Comparison of ENCODE assay signal across 12 cellular contexts in the genomic region with DNA sequence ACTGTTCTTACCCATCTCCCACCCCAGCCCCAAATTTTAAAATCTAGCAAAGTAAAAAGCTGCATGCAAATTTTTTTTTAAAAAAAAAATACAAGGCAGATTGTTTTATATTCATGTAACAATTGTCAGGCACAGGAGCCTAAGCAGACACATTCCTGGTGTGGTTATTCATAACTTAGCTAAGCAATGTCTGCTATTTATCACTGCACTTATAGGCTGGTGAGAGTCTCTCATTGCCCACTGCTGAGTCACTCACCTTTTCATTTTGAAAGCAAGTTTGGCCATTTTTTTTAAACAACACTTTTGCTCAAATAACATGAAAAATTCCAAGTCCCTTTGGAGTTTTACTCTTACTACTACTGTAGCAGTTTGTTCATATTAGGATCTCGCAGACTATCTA.
A peak's percentile ranks its signal among the peaks of the same experiment; 100 is the strongest.
DNase-seq lines count a peak whose midpoint lies in the region; ATAC-seq and TF ChIP-seq lines count a peak whose summit lies in the region.
"Had no signal": no experiment of that assay in that cellular context is flagged by ENCODE, and none has a peak within 500 bp of the region (broad histone marks: within the 10 kb centered on the region; RNA-seq: fewer than 3 reads in every experiment).

No MANE protein-coding gene starts in this region.

- H3K27me3 Mint-ChIP-seq in HFFc6 (ENCODE audit: insufficient read depth): no peaks in the 10 kb centered on the region
- peaks cover 5% of the 10 kb centered on the region for H3K27me3 Mint-ChIP-seq in activated T-helper 2 cell treated with anti-CD3 and anti-CD28 coated beads, Interferon-gamma antibody, Interleukin-2, Interleukin-4, amounts not matched to agents 10 μg/mL and 5 μg/mL and 100 μg/mL, durations not matched to agents 14 hours and 24 hours and 36 hours (ENCODE audit: low read depth)
- H3K27me3 Mint-ChIP-seq: naive B cell; stimulated activated naive CD8-positive, alpha-beta T cell treated with anti-CD3 and anti-CD28 coated beads, Interleukin-15, amount 100 ng/mL, for 72 hours had no signal

- no peaks in the 10 kb centered on the region for H3K9me3 Mint-ChIP-seq in HFFc6
- H3K9me3 Mint-ChIP-seq in activated T-helper 2 cell treated with anti-CD3 and anti-CD28 coated beads, Interferon-gamma antibody, Interleukin-2, Interleukin-4, amounts not matched to agents 10 μg/mL and 5 μg/mL and 100 μg/mL, durations not matched to agents 14 hours and 24 hours and 36 hours: no peaks in the 10 kb centered on the region
- H3K9me3 Mint-ChIP-seq: stimulated activated naive CD8-positive, alpha-beta T cell treated with anti-CD3 and anti-CD28 coated beads, Interleukin-15, amount 100 ng/mL, for 72 hours had no signal

- H3K9me3 ChIP-seq in stomach smooth muscle (ENCODE audit: control insufficient read depth in 2 of 2, low read length in 2 of 2): no peaks in the 10 kb centered on the region
- H3K9me3 ChIP-seq: Peyer's patch had no signal

- H3K27ac ChIP-seq in stomach smooth muscle (ENCODE audit: low read length): peak overlapping the region; percentile 37

- H3K4me3 ChIP-seq in astrocyte of the spinal cord (ENCODE audit: low read depth, low read length) (no peak overlapping the region), stomach smooth muscle (ENCODE audit: low read length in 2 of 2) (no peak overlapping the region)
- H3K4me3 ChIP-seq: Peyer's patch had no signal

- peak overlapping the region; percentile 91 for H3K27ac Mint-ChIP-seq in HFFc6
- no peak overlapping the region for H3K27ac Mint-ChIP-seq in activated T-helper 2 cell treated with anti-CD3 and anti-CD28 coated beads, Interferon-gamma antibody, Interleukin-2, Interleukin-4, amounts not matched to agents 10 μg/mL and 5 μg/mL and 100 μg/mL, durations not matched to agents 14 hours and 24 hours and 36 hours
- H3K27ac Mint-ChIP-seq: naive B cell; stimulated activated naive CD8-positive, alpha-beta T cell treated with anti-CD3 and anti-CD28 coated beads, Interleukin-15, amount 100 ng/mL, for 72 hours had no signal

- H3K36me3 ChIP-seq in stomach smooth muscle (ENCODE audit: control insufficient read depth in 2 of 2, insufficient read depth in 2 of 2, low read length in 2 of 2): no peaks in the 10 kb centered on the region
- H3K36me3 ChIP-seq: Peyer's patch had no signal

- intact Hi-C loops in activated T-helper 2 cell treated with anti-CD3 and anti-CD28 coated beads, Interferon-gamma antibody, Interleukin-2, Interleukin-4, amounts not matched to agents 10 μg/mL and 5 μg/mL and 100 μg/mL, durations not matched to agents 14 hours and 24 hours and 36 hours (cut with micrococcal nuclease): no loop called here
- intact Hi-C loops in sciatic nerve (cut with DNase I): no loop called here

- in situ Hi-C loops in astrocyte of the spinal cord (cut with HindIII; ENCODE audit: low sequenced_read_pairs): no loop called here

- ATAC-seq in sciatic nerve: no peak
- ATAC-seq: stimulated activated naive CD8-positive, alpha-beta T cell treated with anti-CD3 and anti-CD28 coated beads, Interleukin-15, amount 100 ng/mL, for 72 hours had no signal

- peaks cover 7% of the 10 kb centered on the region; the same call in 1 of the 2 replicates for H3K36me3 Mint-ChIP-seq in HFFc6 (ENCODE audit: low read depth)
- H3K36me3 Mint-ChIP-seq in activated T-helper 2 cell treated with anti-CD3 and anti-CD28 coated beads, Interferon-gamma antibody, Interleukin-2, Interleukin-4, amounts not matched to agents 10 μg/mL and 5 μg/mL and 100 μg/mL, durations not matched to agents 14 hours and 24 hours and 36 hours (ENCODE audit: low read depth): no peaks in the 10 kb centered on the region
- H3K36me3 Mint-ChIP-seq: naive B cell had no signal

- TF ChIP-seq CTCF in HFFc6 (IDR thresholded peaks at IDR 0.05) (no peak), astrocyte of the spinal cord (IDR thresholded peaks at IDR 0.05; ENCODE audit: low read depth, low read length) (no peak)

- peaks cover 6% of the 10 kb centered on the region for H3K4me1 ChIP-seq in stomach smooth muscle (ENCODE audit: control insufficient read depth, insufficient read depth, low read length)

- H3K4me1 Mint-ChIP-seq in HFFc6 (ENCODE audit: low read depth): peaks cover 87% of the 10 kb centered on the region
- no peaks in the 10 kb centered on the region for H3K4me1 Mint-ChIP-seq in activated T-helper 2 cell treated with anti-CD3 and anti-CD28 coated beads, Interferon-gamma antibody, Interleukin-2, Interleukin-4, amounts not matched to agents 10 μg/mL and 5 μg/mL and 100 μg/mL, durations not matched to agents 14 hours and 24 hours and 36 hours (ENCODE audit: low read depth)
- H3K4me1 Mint-ChIP-seq: naive B cell; stimulated activated naive CD8-positive, alpha-beta T cell treated with anti-CD3 and anti-CD28 coated beads, Interleukin-15, amount 100 ng/mL, for 72 hours had no signal

- H3K4me3 Mint-ChIP-seq in HFFc6: peak overlapping the region; percentile 83
- no peak overlapping the region for H3K4me3 Mint-ChIP-seq in activated T-helper 2 cell treated with anti-CD3 and anti-CD28 coated beads, Interferon-gamma antibody, Interleukin-2, Interleukin-4, amounts not matched to agents 10 μg/mL and 5 μg/mL and 100 μg/mL, durations not matched to agents 14 hours and 24 hours and 36 hours (ENCODE audit: low read depth)
- H3K4me3 Mint-ChIP-seq: naive B cell; stimulated activated naive CD8-positive, alpha-beta T cell treated with anti-CD3 and anti-CD28 coated beads, Interleukin-15, amount 100 ng/mL, for 72 hours had no signal

- DNase-seq in HFFc6 (peak; percentile 93), astrocyte of the spinal cord (ENCODE audit: low read depth, low spot score) (peak; percentile 92), iPS-NIHi11 (ENCODE audit: low spot score) (peak; percentile 45), NCI-H1436 (lab: John Stamatoyannopoulos, UW) (no peak), sciatic nerve (ENCODE audit: low spot score) (no peak)
- no peak for DNase-seq in activated CD4-positive, CD25-positive, alpha-beta regulatory T cell (lab: John Stamatoyannopoulos, UW)
- no peak for DNase-seq in activated T-helper 2 cell treated with anti-CD3 and anti-CD28 coated beads, Interferon-gamma antibody, Interleukin-2, Interleukin-4, amounts not matched to agents 10 μg/mL and 5 μg/mL and 100 μg/mL, durations not matched to agents 14 hours and 24 hours and 36 hours (ENCODE audit: low spot score)
- DNase-seq: activated gamma-delta T cell treated with Interleukin-2 at 50 U/mL for 16 hours; naive B cell; Peyer's patch; stimulated activated naive CD8-positive, alpha-beta T cell treated with anti-CD3 and anti-CD28 coated beads, Interleukin-15, amount 100 ng/mL, for 72 hours had no signal

- H3K9ac ChIP-seq in stomach smooth muscle (ENCODE audit: low read length in 2 of 2): peak overlapping the region in 1 of 2 donors; percentile 3

- H3K27me3 ChIP-seq in stomach smooth muscle (ENCODE audit: control insufficient read depth in 1 of 2, insufficient read depth in 2 of 2, low read length in 2 of 2): no peaks in the 10 kb centered on the region
- H3K27me3 ChIP-seq: Peyer's patch had no signal

Comparison
In these comparisons a context has a peak if more than half of its experiments do, and no peak if none do; other contexts are left out.
1. DNase-seq: peak in HFFc6 (single experiment), astrocyte of the spinal cord (single experiment) and iPS-NIHi11 (single experiment); none in activated CD4-positive, CD25-positive, alpha-beta regulatory T cell (0 of 4), activated T-helper 2 cell treated with anti-CD3 and anti-CD28 coated beads, Interferon-gamma antibody, Interleukin-2, Interleukin-4, amounts not matched to agents 10 μg/mL and 5 μg/mL and 100 μg/mL, durations not matched to agents 14 hours and 24 hours and 36 hours (single experiment), NCI-H1436 (single experiment) and sciatic nerve (single experiment).